ENCODE assay signal across 22 cellular contexts in the genomic region with DNA sequence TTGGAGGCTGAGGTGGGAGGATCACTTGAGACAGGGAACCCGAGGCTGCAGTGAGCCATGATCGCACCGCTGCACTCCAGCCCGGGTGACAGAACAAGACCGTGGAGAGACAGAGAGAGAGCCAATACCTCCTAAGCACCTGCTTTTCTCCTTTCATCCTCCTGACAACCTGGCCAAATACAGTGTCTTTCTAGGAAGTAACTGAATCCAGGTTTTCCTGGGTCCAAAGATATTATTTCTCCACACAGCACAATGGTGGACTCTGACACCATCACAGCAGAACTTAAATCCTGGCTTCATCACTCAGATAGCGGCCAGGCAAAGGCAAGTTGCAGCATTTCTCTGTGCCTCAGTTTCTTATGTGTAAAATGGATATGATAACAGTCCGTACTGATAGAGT. TPM values are rescaled to one million over a fixed set of nuclear protein-coding genes. Genes with fewer than 3 reads are reported as not detected.
DNase-seq lines count a peak whose midpoint lies in the region; ATAC-seq and TF ChIP-seq lines count a peak whose summit lies in the region.
"Had no signal": no experiment of that assay in that cellular context is flagged by ENCODE, and none has a peak within 500 bp of the region (broad histone marks: within the 10 kb centered on the region; RNA-seq: fewer than 3 reads in every experiment).

No MANE protein-coding gene starts in this region.

- intact Hi-C loops in dorsolateral prefrontal cortex (cut with DNase I) (no loop called here), lower lobe of right lung (cut with DNase I) (no loop called here), head of caudate nucleus (cut with DNase I) (no loop called here)

- H3K4me2 ChIP-seq in smooth muscle cell: no peak overlapping the region

- no peaks in the 10 kb centered on the region for H3K36me3 ChIP-seq in Peyer's patch
- no peaks in the 10 kb centered on the region for H3K36me3 ChIP-seq in lower lobe of right lung
- no peaks in the 10 kb centered on the region for H3K36me3 ChIP-seq in stomach smooth muscle (ENCODE audit: control insufficient read depth in 2 of 2, insufficient read depth in 2 of 2, low read length in 2 of 2)
- no peaks in the 10 kb centered on the region for H3K36me3 ChIP-seq in smooth muscle cell (ENCODE audit: low read depth)

- no peak for ATAC-seq in lower lobe of right lung
- ATAC-seq: T-cell had no signal

- no peaks in the 10 kb centered on the region for H3F3A ChIP-seq in smooth muscle cell (ENCODE audit: low read depth)

- WGBS in smooth muscle cell (ENCODE audit: low lambda C conversion rate): 96% methylated on average over 7 of the region's 7 CpGs

- H3K4me1 ChIP-seq in Peyer's patch (peaks cover 0 to 6% (median 0%) of the 10 kb centered on the region in 4 donors), lower lobe of right lung (peaks cover 17% of the 10 kb centered on the region), stomach smooth muscle (ENCODE audit: control insufficient read depth, insufficient read depth, low read length) (peaks cover 54% of the 10 kb centered on the region), smooth muscle cell (ENCODE audit: low read depth) (no peaks in the 10 kb centered on the region)

- peak overlapping the region in 1 of 2 donors; percentile 50 for H3K9ac ChIP-seq in stomach smooth muscle (ENCODE audit: low read length in 2 of 2)
- no peak overlapping the region for H3K9ac ChIP-seq in smooth muscle cell (ENCODE audit: low read depth)

- H3K79me2 ChIP-seq in smooth muscle cell (ENCODE audit: low read depth): no peaks in the 10 kb centered on the region

- H3K4me3 ChIP-seq in Peyer's patch (no peak overlapping the region), dorsolateral prefrontal cortex (no peak overlapping the region), lower lobe of right lung (no peak overlapping the region), stomach smooth muscle (ENCODE audit: low read length in 2 of 2) (peak overlapping the region in 1 of 2 donors; percentile 15), smooth muscle cell (no peak overlapping the region)
- H3K4me3 ChIP-seq: body of pancreas had no signal

- H3K27me3 ChIP-seq in Peyer's patch (no peaks in the 10 kb centered on the region), dorsolateral prefrontal cortex (no peaks in the 10 kb centered on the region), lower lobe of right lung (ENCODE audit: low read depth) (no peaks in the 10 kb centered on the region), stomach smooth muscle (ENCODE audit: control insufficient read depth in 1 of 2, insufficient read depth in 2 of 2, low read length in 2 of 2) (no peaks in the 10 kb centered on the region), smooth muscle cell (ENCODE audit: low read depth) (no peaks in the 10 kb centered on the region)
- H3K27me3 ChIP-seq: body of pancreas had no signal

- TF ChIP-seq CTCF in Peyer's patch (IDR thresholded peaks at IDR 0.05) (no peak), dorsolateral prefrontal cortex (IDR thresholded peaks at IDR 0.05 in 54 of 56, conservative IDR thresholded peaks at IDR 0.05 in 2 of 56; ENCODE audit: low read depth in 1 of 56, partially characterized antibody in 56 of 56) (no peak), lower lobe of right lung (IDR thresholded peaks at IDR 0.05) (no peak), smooth muscle cell (IDR thresholded peaks at IDR 0.05; ENCODE audit: borderline replicate concordance, insufficient read depth, poor library complexity, severe bottlenecking) (no peak)

- no peak for DNase-seq in Peyer's patch
- DNase-seq in dorsolateral prefrontal cortex: no peak
- DNase-seq in lower lobe of right lung: no peak
- no peak for DNase-seq in smooth muscle cell (lab: John Stamatoyannopoulos, UW; ENCODE audit: unreplicated experiment)
- no peak for DNase-seq in activated CD4-positive, alpha-beta T cell treated with anti-CD3 and anti-CD28 coated beads for 4 hours
- no peak for DNase-seq in head of caudate nucleus
- no peak for DNase-seq in COLO668 (lab: John Stamatoyannopoulos, UW; ENCODE audit: unreplicated experiment)
- DNase-seq: activated CD4-positive, alpha-beta T cell treated with anti-CD3 and anti-CD28 coated beads, Interleukin-2, amount 50 U/mL, for 4 hours; activated naive CD4-positive, alpha-beta T cell treated with anti-CD3 and anti-CD28 coated beads, Interleukin-2, amount 50 U/mL, for 16 hours; activated T-cell treated with anti-CD3 and anti-CD28 coated beads, Interleukin-2, amount 50 U/mL, for 1 hour; CD4-positive, alpha-beta memory T cell; DMS53; HFFc6; KG1; midbrain; NCI-H2081 treated with DMSO at 0.1 percent for 48 hours; NCI-H510A; stimulated activated CD8-positive, alpha-beta memory T cell treated with anti-CD3 and anti-CD28 coated beads, Interleukin-4, amount 100 ng/mL, for 48 hours; T-cell had no signal

- H4K20me1 ChIP-seq in smooth muscle cell (ENCODE audit: low read depth): no peaks in the 10 kb centered on the region

- H3K27ac ChIP-seq in Peyer's patch: peak overlapping the region in 3 of 4 donors; percentile 1 to 77 (median 47)
- H3K27ac ChIP-seq in dorsolateral prefrontal cortex: peak overlapping the region in 44 of 59 donors; percentile 9 to 87 (median 60)
- peak overlapping the region; percentile 83 for H3K27ac ChIP-seq in lower lobe of right lung
- peak overlapping the region; percentile 89 for H3K27ac ChIP-seq in stomach smooth muscle (ENCODE audit: low read length)
- H3K27ac ChIP-seq in smooth muscle cell (ENCODE audit: low read depth): no peak overlapping the region
- H3K27ac ChIP-seq: VCaP had no signal

- H2AFZ ChIP-seq in smooth muscle cell (ENCODE audit: low read depth): no peak overlapping the region

- H3K9me3 ChIP-seq in Peyer's patch (no peaks in the 10 kb centered on the region), lower lobe of right lung (peaks cover 7% of the 10 kb centered on the region), stomach smooth muscle (ENCODE audit: control insufficient read depth in 2 of 2, low read length in 2 of 2) (no peaks in the 10 kb centered on the region), smooth muscle cell (replicated peaks; ENCODE audit: low read depth) (no peaks in the 10 kb centered on the region)
- H3K9me3 ChIP-seq: body of pancreas had no signal

- no peak for TF ChIP-seq POLR2A in Peyer's patch (IDR thresholded peaks at IDR 0.05)

RNA-seq across cellular contexts. Expression of a gene that starts 21.9 kb away (rescaled TPM):
- 100 to 1,000 TPM; 155 to 427 (median 285) TPM for total RNA-seq in Peyer's patch
- total RNA-seq in dorsolateral prefrontal cortex: 100 to 1,000 TPM in 26 of 120 experiments, 10 to 100 TPM in 94; 25.5 to 228 (median 63.6) TPM
- total RNA-seq in lower lobe of right lung: 367 TPM
- total RNA-seq in smooth muscle cell: 751 and 817 TPM in 2 replicates
- 656 and 995 TPM in 2 replicates for polyA plus RNA-seq in smooth muscle cell
